In genomic region chr3:141250342-141250741, GRCh38 we compare ENCODE assay signal across 1 cellular context.
TF ChIP-seq lines count a peak whose summit lies in the region.

No MANE protein-coding gene starts in this region.

TF ChIP-seq in H1, 55 proteins besides CTCF, POLR2A, EP300 and RAD21 (continued from another document):
- peak; percentile 48; the same call in 1 of the 2 replicates for TF ChIP-seq SP1 (IDR thresholded peaks at IDR 0.05; ENCODE audit: low read depth, low read length)
- TF ChIP-seq EGR1 (IDR thresholded peaks at IDR 0.05; ENCODE audit: borderline replicate concordance, low read depth, low read length), result 0 out of 2 replicates have a peak, but pooled peaks have one; percentile 19
- TF ChIP-seq, protein P1, sequence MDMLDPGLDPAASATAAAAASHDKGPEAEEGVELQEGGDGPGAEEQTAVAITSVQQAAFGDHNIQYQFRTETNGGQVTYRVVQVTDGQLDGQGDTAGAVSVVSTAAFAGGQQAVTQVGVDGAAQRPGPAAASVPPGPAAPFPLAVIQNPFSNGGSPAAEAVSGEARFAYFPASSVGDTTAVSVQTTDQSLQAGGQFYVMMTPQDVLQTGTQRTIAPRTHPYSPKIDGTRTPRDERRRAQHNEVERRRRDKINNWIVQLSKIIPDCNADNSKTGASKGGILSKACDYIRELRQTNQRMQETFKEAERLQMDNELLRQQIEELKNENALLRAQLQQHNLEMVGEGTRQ (IDR thresholded peaks at IDR 0.05; ENCODE audit: low read length), result peak; percentile 56
